16 cellular contexts compared by ENCODE assay signal in the genomic region with DNA sequence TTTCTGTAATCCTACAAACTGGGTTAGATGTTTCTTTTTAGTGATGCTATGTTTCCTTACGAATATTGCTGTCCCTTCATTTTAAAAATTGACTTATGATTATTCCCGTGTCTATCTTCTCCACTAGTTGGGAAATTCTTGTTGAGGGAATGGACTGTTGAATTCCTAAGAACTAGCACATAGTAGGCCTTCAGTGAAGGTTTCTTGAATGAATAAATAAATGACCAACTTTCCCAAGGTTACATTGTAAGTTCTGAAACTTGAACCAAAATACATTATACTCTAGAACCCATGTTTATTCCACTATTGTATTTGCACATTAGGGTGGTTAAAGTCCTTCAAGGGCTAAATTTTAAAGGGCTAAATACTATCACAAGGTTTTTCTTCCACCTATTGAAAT. TPM values are rescaled to one million over a fixed set of nuclear protein-coding genes. Genes with fewer than 3 reads are reported as not detected.
DNase-seq lines count a peak whose midpoint lies in the region; ATAC-seq and TF ChIP-seq lines count a peak whose summit lies in the region.
"Had no signal": no experiment of that assay in that cellular context is flagged by ENCODE, and none has a peak within 500 bp of the region (broad histone marks: within the 10 kb centered on the region; RNA-seq: fewer than 3 reads in every experiment).

No MANE protein-coding gene starts in this region.

- no peak for TF ChIP-seq CTCF in Caco-2 (IDR thresholded peaks at IDR 0.05; ENCODE audit: insufficient read depth in 1 of 2, low read depth in 1 of 2, low read length in 1 of 2, severe bottlenecking in 1 of 2, unreplicated experiment in 1 of 2)
- TF ChIP-seq CTCF in GM23338 (conservative IDR thresholded peaks at IDR 0.05; ENCODE audit: low read depth in 2 of 2): no peak
- no peak for TF ChIP-seq CTCF in foreskin keratinocyte (conservative IDR thresholded peaks at IDR 0.05)
- TF ChIP-seq CTCF in GM10248 (IDR thresholded peaks at IDR 0.05; ENCODE audit: control extremely low read depth, extremely low read depth, low read depth, missing control alignments): no peak

- H3K27ac Mint-ChIP-seq in Caco-2 (ENCODE audit: unreplicated experiment) (peak overlapping the region; percentile 78), GM23338 (peak overlapping the region; percentile 79; the same call in 1 of the 2 replicates)
- H3K27ac Mint-ChIP-seq: CD8-positive, alpha-beta T cell had no signal

- H3K36me3 ChIP-seq in Caco-2 (ENCODE audit: control insufficient read depth, insufficient read depth, low read length) (no peaks in the 10 kb centered on the region; the same call in 1 of the 2 replicates), GM23338 (ENCODE audit: insufficient read depth) (no peaks in the 10 kb centered on the region), adipocyte (ENCODE audit: control insufficient read depth, insufficient read depth, low read length, severe bottlenecking) (no peaks in the 10 kb centered on the region)

- no peaks in the 10 kb centered on the region for H3K79me2 ChIP-seq in GM23338 (replicated peaks; ENCODE audit: insufficient read depth)

- H4K20me1 ChIP-seq in GM23338 (replicated peaks; ENCODE audit: insufficient read depth): no peaks in the 10 kb centered on the region
- H4K20me1 ChIP-seq: BLaER1 treated with 17β-estradiol and CSF1 and Interleukin-3, amounts not matched to agents 10 nM and 100 nM had no signal

- DNase-seq in Caco-2 (no peak), GM23338 (ENCODE audit: low spot score) (no peak), adipocyte (ENCODE audit: low read depth) (no peak), foreskin keratinocyte (no peak), HuH-7.5 (ENCODE audit: low spot score) (no peak), GM10248 (ENCODE audit: extremely low spot score) (no peak)
- DNase-seq: CD8-positive, alpha-beta T cell; DMS79; NCI-H1436; NCI-H2029; SHP77; T-helper 1 cell had no signal

- H3K4me3 ChIP-seq in Caco-2 (ENCODE audit: low read depth, low read length): no peak overlapping the region
- H3K4me3 ChIP-seq in GM23338: no peak overlapping the region
- H3K4me3 ChIP-seq in adipocyte (ENCODE audit: low read length): peak overlapping the region; percentile 8
- H3K4me3 ChIP-seq: BLaER1 treated with 17β-estradiol and CSF1 and Interleukin-3, amounts not matched to agents 10 nM and 100 nM had no signal

- H3K9me3 Mint-ChIP-seq in Caco-2 (ENCODE audit: unreplicated experiment): no peaks in the 10 kb centered on the region
- no peaks in the 10 kb centered on the region for H3K9me3 Mint-ChIP-seq in GM23338
- H3K9me3 Mint-ChIP-seq: CD8-positive, alpha-beta T cell had no signal

- no peak overlapping the region for H3K9ac ChIP-seq in adipocyte (ENCODE audit: low read length)
- H3K9ac ChIP-seq: BLaER1 treated with 17β-estradiol and CSF1 and Interleukin-3, amounts not matched to agents 10 nM and 100 nM; KMS-11 had no signal

- no TSS peak for BruUV-seq in Caco-2 (replicated peaks; lab: Mats Ljungman, UMichigan)

- CTCF ChIA-PET in Caco-2 (lab: Charles Lee) (no interaction called here), GM10248 (lab: Yijun Ruan, JAX) (interaction anchor here (1.3 to 2.0 kb wide), 3 partner anchors 9 to 57 kb away, joined by 3 to 7 read pairs (median 6); no protein-coding TSS in a partner anchor)

- no peak for ATAC-seq in GM23338
- ATAC-seq in foreskin keratinocyte: no peak
- ATAC-seq in HG03097 (IDR thresholded peaks at IDR 0.05; ENCODE audit: low FRiP score, unreplicated experiment): no peak
- no peak for ATAC-seq in GM21367 (IDR thresholded peaks at IDR 0.05; ENCODE audit: unreplicated experiment)
- ATAC-seq: CD8-positive, alpha-beta T cell had no signal

- no peak overlapping the region for H3K27ac ChIP-seq in GM23338 (ENCODE audit: low read depth)
- peak overlapping the region; percentile 76 for H3K27ac ChIP-seq in foreskin keratinocyte
- H3K27ac ChIP-seq: BLaER1 treated with 17β-estradiol and CSF1 and Interleukin-3, amounts not matched to agents 10 nM and 100 nM; KMS-11 had no signal

- H3K4me2 ChIP-seq in GM23338: no peak overlapping the region
- H3K4me2 ChIP-seq: BLaER1 treated with 17β-estradiol and CSF1 and Interleukin-3, amounts not matched to agents 10 nM and 100 nM; KMS-11 had no signal

- H3K9me3 ChIP-seq in Caco-2: no peaks in the 10 kb centered on the region
- no peaks in the 10 kb centered on the region for H3K9me3 ChIP-seq in adipocyte (ENCODE audit: control insufficient read depth, low read length)
- H3K9me3 ChIP-seq: BLaER1 treated with 17β-estradiol and CSF1 and Interleukin-3, amounts not matched to agents 10 nM and 100 nM had no signal

- H3K4me3 Mint-ChIP-seq in Caco-2 (ENCODE audit: unreplicated experiment): no peak overlapping the region
- H3K4me3 Mint-ChIP-seq in GM23338: no peak overlapping the region
- H3K4me3 Mint-ChIP-seq: CD8-positive, alpha-beta T cell had no signal

- H3K9me2 ChIP-seq in GM23338 (ENCODE audit: insufficient read depth): no peaks in the 10 kb centered on the region

- H3K27me3 ChIP-seq in Caco-2 (replicated peaks; ENCODE audit: control insufficient read depth, insufficient read depth, low read length) (no peaks in the 10 kb centered on the region), GM23338 (ENCODE audit: insufficient read depth) (no peaks in the 10 kb centered on the region), adipocyte (replicated peaks; ENCODE audit: control insufficient read depth, insufficient read depth, low read length) (no peaks in the 10 kb centered on the region), foreskin keratinocyte (no peaks in the 10 kb centered on the region)
- H3K27me3 ChIP-seq: BLaER1 treated with 17β-estradiol and CSF1 and Interleukin-3, amounts not matched to agents 10 nM and 100 nM had no signal

- H3K27me3 Mint-ChIP-seq in Caco-2 (ENCODE audit: insufficient read depth, unreplicated experiment): no peaks in the 10 kb centered on the region
- peaks cover 6% of the 10 kb centered on the region for H3K27me3 Mint-ChIP-seq in GM23338 (ENCODE audit: insufficient read depth, low read depth, poor library complexity)

- H2AFZ ChIP-seq in GM23338: no peak overlapping the region

- H3K4me1 ChIP-seq in Caco-2 (peaks cover 52% of the 10 kb centered on the region), GM23338 (ENCODE audit: insufficient read depth) (0 out of 2 replicates have a peak, but pooled peaks cover 6% of the 10 kb centered on the region), adipocyte (ENCODE audit: control insufficient read depth, insufficient read depth, low read length) (peaks cover 66% of the 10 kb centered on the region), foreskin keratinocyte (peaks cover 28% of the 10 kb centered on the region)

- H3F3A ChIP-seq in GM23338 (replicated peaks; ENCODE audit: low read depth): no peaks in the 10 kb centered on the region

- POLR2A ChIA-PET in Caco-2 (lab: Charles Lee) (no interaction called here), GM10248 (lab: Yijun Ruan, JAX) (no interaction called here)

- H3K4me1 Mint-ChIP-seq in Caco-2 (ENCODE audit: low read depth, unreplicated experiment) (peaks cover 49% of the 10 kb centered on the region), GM23338 (peaks cover 34% of the 10 kb centered on the region)

- intact Hi-C loops in Caco-2 (cut with micrococcal nuclease; ENCODE audit: unreplicated experiment): loop anchor here (10.0 kb wide), 1 partner anchor 202 kb away; a partner anchor contains a TSS

- H3K36me3 Mint-ChIP-seq in Caco-2 (ENCODE audit: insufficient read depth, unreplicated experiment) (peaks cover 29% of the 10 kb centered on the region), GM23338 (ENCODE audit: low read depth) (no peaks in the 10 kb centered on the region)

TF ChIP-seq in GM23338, 12 proteins besides CTCF, POLR2A, EP300 and RAD21 (continues in another document):
- TF ChIP-seq EZH2 (IDR thresholded peaks at IDR 0.05; ENCODE audit: low read depth, unreplicated experiment) (no peak), POLR2AphosphoS5 (IDR thresholded peaks at IDR 0.05; ENCODE audit: low read depth) (no peak), EZH2phosphoT487 (IDR thresholded peaks at IDR 0.05; ENCODE audit: unreplicated experiment) (no peak), STAT1 (IDR thresholded peaks at IDR 0.05; ENCODE audit: unreplicated experiment) (no peak), CREB1 (CRISPR knock-in tag; IDR thresholded peaks at IDR 0.05; ENCODE audit: low read depth) (no peak)
- TF ChIP-seq, protein P1, sequence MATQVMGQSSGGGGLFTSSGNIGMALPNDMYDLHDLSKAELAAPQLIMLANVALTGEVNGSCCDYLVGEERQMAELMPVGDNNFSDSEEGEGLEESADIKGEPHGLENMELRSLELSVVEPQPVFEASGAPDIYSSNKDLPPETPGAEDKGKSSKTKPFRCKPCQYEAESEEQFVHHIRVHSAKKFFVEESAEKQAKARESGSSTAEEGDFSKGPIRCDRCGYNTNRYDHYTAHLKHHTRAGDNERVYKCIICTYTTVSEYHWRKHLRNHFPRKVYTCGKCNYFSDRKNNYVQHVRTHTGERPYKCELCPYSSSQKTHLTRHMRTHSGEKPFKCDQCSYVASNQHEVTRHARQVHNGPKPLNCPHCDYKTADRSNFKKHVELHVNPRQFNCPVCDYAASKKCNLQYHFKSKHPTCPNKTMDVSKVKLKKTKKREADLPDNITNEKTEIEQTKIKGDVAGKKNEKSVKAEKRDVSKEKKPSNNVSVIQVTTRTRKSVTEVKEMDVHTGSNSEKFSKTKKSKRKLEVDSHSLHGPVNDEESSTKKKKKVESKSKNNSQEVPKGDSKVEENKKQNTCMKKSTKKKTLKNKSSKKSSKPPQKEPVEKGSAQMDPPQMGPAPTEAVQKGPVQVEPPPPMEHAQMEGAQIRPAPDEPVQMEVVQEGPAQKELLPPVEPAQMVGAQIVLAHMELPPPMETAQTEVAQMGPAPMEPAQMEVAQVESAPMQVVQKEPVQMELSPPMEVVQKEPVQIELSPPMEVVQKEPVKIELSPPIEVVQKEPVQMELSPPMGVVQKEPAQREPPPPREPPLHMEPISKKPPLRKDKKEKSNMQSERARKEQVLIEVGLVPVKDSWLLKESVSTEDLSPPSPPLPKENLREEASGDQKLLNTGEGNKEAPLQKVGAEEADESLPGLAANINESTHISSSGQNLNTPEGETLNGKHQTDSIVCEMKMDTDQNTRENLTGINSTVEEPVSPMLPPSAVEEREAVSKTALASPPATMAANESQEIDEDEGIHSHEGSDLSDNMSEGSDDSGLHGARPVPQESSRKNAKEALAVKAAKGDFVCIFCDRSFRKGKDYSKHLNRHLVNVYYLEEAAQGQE (IDR thresholded peaks at IDR 0.05; ENCODE audit: unreplicated experiment): no peak

RNA-seq across cellular contexts. Expression of a gene that starts 0.8 kb away (rescaled TPM):
- total RNA-seq in Caco-2 (2022) (5.5 and 6.9 TPM in 2 replicates), foreskin keratinocyte (104 and 118 TPM in 2 replicates)
- 2.1 and 4.6 TPM in 2 replicates for total RNA-seq in GM23338 (2014; rRNA removed; shearing (Covaris generic))
- polyA plus RNA-seq in GM23338 (2016; fragmentation: Nextera tagmentation; extraction: Ambion mirVana) (1.7 TPM in 2 replicates), foreskin keratinocyte (92.1 and 110 TPM in 2 replicates)

Comparison
In these comparisons a context has a peak if more than half of its experiments do, and no peak if none do; other contexts are left out.
1. RNA of a gene that starts 0.8 kb away (total RNA-seq): 104 to 118 TPM in foreskin keratinocyte; 5.5 to 6.9 TPM in Caco-2 and 2.1 to 4.6 TPM in GM23338; every median in the first group is over 10 times any median in the second.